ENCODE assay signal across 35 cellular contexts in the genomic region with DNA sequence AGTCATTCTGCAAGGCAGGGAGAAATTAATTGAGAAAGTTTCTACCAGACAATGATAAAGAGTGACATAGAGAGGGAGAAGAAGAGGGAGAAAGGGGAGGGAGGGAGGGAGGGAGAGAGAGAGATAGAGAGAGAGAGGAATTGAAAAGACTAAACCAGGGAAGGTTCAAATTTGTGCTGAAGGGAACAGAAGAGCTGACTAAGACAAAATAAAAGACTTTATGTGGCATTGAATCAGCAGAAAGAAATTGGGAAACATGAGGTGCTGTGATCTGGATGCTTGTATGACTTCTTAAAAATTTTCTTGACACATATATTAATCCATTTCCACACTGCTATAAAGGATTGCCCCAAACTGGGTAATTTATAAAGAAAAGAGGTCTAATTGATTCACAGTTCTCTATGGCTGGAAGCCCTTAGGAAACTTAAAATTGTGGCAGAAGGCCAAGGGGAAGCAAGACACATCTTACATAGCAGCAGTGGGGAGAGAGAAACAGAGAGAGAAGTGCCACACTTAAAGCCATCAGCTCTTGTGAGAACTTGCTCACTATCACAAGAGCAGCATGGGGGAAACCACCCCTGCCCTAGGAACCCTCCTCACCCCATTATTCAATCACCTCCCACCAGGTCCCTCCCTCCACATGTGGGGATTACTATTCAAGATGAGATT. TPM values are rescaled to one million over a fixed set of nuclear protein-coding genes. Genes with fewer than 3 reads are reported as not detected.
DNase-seq lines count a peak whose midpoint lies in the region; FAIRE-seq and TF ChIP-seq lines count a peak whose summit lies in the region.
"Had no signal": no experiment of that assay in that cellular context is flagged by ENCODE, and none has a peak within 500 bp of the region (broad histone marks: within the 10 kb centered on the region; RNA-seq: fewer than 3 reads in every experiment).

No MANE protein-coding gene starts in this region.

- H3K27me3 ChIP-seq in astrocyte (ENCODE audit: insufficient read depth, low read length) = no peaks in the 10 kb centered on the region
- H3K27me3 ChIP-seq: BE2C, MG63, ovary, testis had no signal

- H3K27ac ChIP-seq in astrocyte (ENCODE audit: low read depth, low read length) = no peak overlapping the region
- H3K27ac ChIP-seq: GM23248, ovary, testis had no signal

- DNase-seq in AML-193 (lab: John Stamatoyannopoulos, UW) = peak; percentile 61 to 68
- peak; percentile 39 to 48 for DNase-seq in Kasumi-1 (lab: John Stamatoyannopoulos, UW)
- DNase-seq in astrocyte (ENCODE audit: low read depth) = no peak
- peak; percentile 34 for DNase-seq in medulla oblongata (ENCODE audit: extremely low spot score)
- DNase-seq in T1000 (lab: John Stamatoyannopoulos, UW) = no peak
- DNase-seq in effector CD4-positive, alpha-beta T cell = no peak
- no peak for DNase-seq in DMS114 treated with DMSO at 0.1 percent for 48 hours (lab: John Stamatoyannopoulos, UW; ENCODE audit: unreplicated experiment)
- DNase-seq: activated CD4-positive, alpha-beta T cell treated with anti-CD3 and anti-CD28 coated beads, Interleukin-2, amount 10 ng/mL, durations not matched to agents 7 days and 5 days; activated effector memory CD4-positive, alpha-beta T cell treated with anti-CD3 and anti-CD28 coated beads, Interleukin-2, amount 50 U/mL, for 16 hours; activated T-cell treated with anti-CD3 and anti-CD28 coated beads, Interleukin-2, amount 50 U/mL, for 1 hour; BE2C; hippocampal formation; MG63; NCI-H1417 treated with DMSO at 0.1 percent for 48 hours; NCI-H2029 treated with DMSO at 0.1 percent for 48 hours; NCI-H524 treated with DMSO at 0.1 percent for 48 hours; nephron progenitor cell; NK-92 treated with Interleukin-12 subunit alpha and Interleukin-12 subunit beta, amount 100 ng/mL, for 24 hours; ovary; SHP77 treated with DMSO at 0.1 percent for 48 hours; stimulated activated CD4-positive, alpha-beta T cell treated with anti-CD3 and anti-CD28 coated beads, Interleukin-1b, Interleukin-23, amount 100 ng/mL, for 48 hours; stimulated activated CD8-positive, alpha-beta memory T cell treated with anti-CD3 and anti-CD28 coated beads, Interleukin-4, amount 100 ng/mL, for 48 hours; T-helper 9 cell; testis had no signal

- no peak overlapping the region for H3K9ac ChIP-seq in astrocyte (ENCODE audit: low read length)
- H3K9ac ChIP-seq: GM23248 had no signal

- peaks cover 13% of the 10 kb centered on the region for H3K4me1 Mint-ChIP-seq in astrocyte (ENCODE audit: low read depth, unreplicated experiment)
- H3K4me1 Mint-ChIP-seq: activated CD4-positive, alpha-beta T cell treated with anti-CD3 and anti-CD28 coated beads, Interleukin-2, amount 10 ng/mL, durations not matched to agents 7 days and 5 days; nephron progenitor cell had no signal

- FAIRE-seq in astrocyte (lab: Jason Lieb, UNC) = no peak
- FAIRE-seq: bronchial epithelial cell, endothelial cell of umbilical vein had no signal

- H3K79me2 ChIP-seq in astrocyte (ENCODE audit: insufficient read depth, low read length) = no peaks in the 10 kb centered on the region

- H3K27me3 Mint-ChIP-seq in astrocyte (ENCODE audit: low read depth, unreplicated experiment) = no peaks in the 10 kb centered on the region
- H3K27me3 Mint-ChIP-seq: activated CD4-positive, alpha-beta T cell treated with anti-CD3 and anti-CD28 coated beads, Interleukin-2, amount 10 ng/mL, durations not matched to agents 7 days and 5 days; activated naive CD8-positive, alpha-beta T cell; stimulated activated naive CD8-positive, alpha-beta T cell treated with anti-CD3 and anti-CD28 coated beads, Interleukin-15, Interleukin-2, amounts not matched to agents 100 ng/mL and 50 ng/mL, for 24 hours had no signal

- no peaks in the 10 kb centered on the region for H4K20me1 ChIP-seq in astrocyte (ENCODE audit: insufficient read depth, low read length)

- H3K4me3 ChIP-seq in astrocyte (ENCODE audit: insufficient read depth, low read depth, low read length) = no peak overlapping the region
- H3K4me3 ChIP-seq: GM23248, MG63, ovary, smooth muscle cell, testis had no signal

- no peak overlapping the region for H3K4me3 Mint-ChIP-seq in astrocyte (ENCODE audit: unreplicated experiment)
- H3K4me3 Mint-ChIP-seq: activated CD4-positive, alpha-beta T cell treated with anti-CD3 and anti-CD28 coated beads, Interleukin-2, amount 10 ng/mL, durations not matched to agents 7 days and 5 days; activated naive CD8-positive, alpha-beta T cell; nephron progenitor cell; stimulated activated naive CD8-positive, alpha-beta T cell treated with anti-CD3 and anti-CD28 coated beads, Interleukin-15, Interleukin-2, amounts not matched to agents 100 ng/mL and 50 ng/mL, for 24 hours; WTC11 had no signal

- H3K4me1 ChIP-seq in astrocyte (ENCODE audit: insufficient read depth, low read length) = no peaks in the 10 kb centered on the region
- H3K4me1 ChIP-seq: BE2C, testis had no signal

- H3K9me3 Mint-ChIP-seq in astrocyte (ENCODE audit: unreplicated experiment) = peaks cover 9% of the 10 kb centered on the region
- H3K9me3 Mint-ChIP-seq: activated CD4-positive, alpha-beta T cell treated with anti-CD3 and anti-CD28 coated beads, Interleukin-2, amount 10 ng/mL, durations not matched to agents 7 days and 5 days had no signal

- no peak for TF ChIP-seq CTCF in astrocyte (IDR thresholded peaks at IDR 0.05; ENCODE audit: insufficient read depth, low read depth, low read length)

- no peak overlapping the region for H3K4me2 ChIP-seq in astrocyte (ENCODE audit: low read length)
- H3K4me2 ChIP-seq: smooth muscle cell had no signal

- peaks cover 3% of the 10 kb centered on the region for H3K9me3 ChIP-seq in astrocyte (ENCODE audit: insufficient read depth, low read depth, low read length)
- H3K9me3 ChIP-seq: BE2C, ovary, testis had no signal

- H3K27ac Mint-ChIP-seq in astrocyte (ENCODE audit: unreplicated experiment) = peak overlapping the region; percentile 26
- H3K27ac Mint-ChIP-seq: activated CD4-positive, alpha-beta T cell treated with anti-CD3 and anti-CD28 coated beads, Interleukin-2, amount 10 ng/mL, durations not matched to agents 7 days and 5 days; activated naive CD8-positive, alpha-beta T cell; nephron progenitor cell; stimulated activated naive CD8-positive, alpha-beta T cell treated with anti-CD3 and anti-CD28 coated beads, Interleukin-15, Interleukin-2, amounts not matched to agents 100 ng/mL and 50 ng/mL, for 24 hours; WTC11 had no signal

- H3K36me3 Mint-ChIP-seq in astrocyte (ENCODE audit: low read depth, unreplicated experiment) = no peaks in the 10 kb centered on the region
- H3K36me3 Mint-ChIP-seq: activated naive CD8-positive, alpha-beta T cell had no signal

- H2AFZ ChIP-seq in astrocyte (ENCODE audit: low read depth, low read length) = no peak overlapping the region
- H2AFZ ChIP-seq: GM23248 had no signal

- no peaks in the 10 kb centered on the region for H3K36me3 ChIP-seq in astrocyte (ENCODE audit: insufficient read depth, low read length)
- H3K36me3 ChIP-seq: BE2C, MG63, ovary had no signal

RNA-seq across cellular contexts. Expression of a gene that starts 13.5 kb away (rescaled TPM):
- total RNA-seq in astrocyte = 16.7 and 18.5 TPM in 2 replicates
- total RNA-seq: activated CD4-positive, alpha-beta T cell treated with anti-CD3 and anti-CD28 coated beads, Interleukin-2, amount 10 ng/mL, durations not matched to agents 7 days and 5 days; bronchial epithelial cell; G401 had no signal

RNA-seq across cellular contexts. Expression of a gene that starts 30.1 kb away (rescaled TPM):
- total RNA-seq in astrocyte = not detected in 2 replicates
- total RNA-seq: A673; activated CD4-positive, alpha-beta T cell treated with anti-CD3 and anti-CD28 coated beads, Interleukin-2, amount 10 ng/mL, durations not matched to agents 7 days and 5 days; endothelial cell of umbilical vein; G401; lung microvascular endothelial cell; ovary; smooth muscle cell; testis; urinary bladder; WTC11 had no signal

RNA-seq across cellular contexts. Expression of a gene that starts 46.2 kb away (rescaled TPM):
- 8.5 and 11.4 TPM in 2 replicates for total RNA-seq in astrocyte
- total RNA-seq: activated CD4-positive, alpha-beta T cell treated with anti-CD3 and anti-CD28 coated beads, Interleukin-2, amount 10 ng/mL, durations not matched to agents 7 days and 5 days; G401 had no signal

Comparison
In these comparisons a context has a peak if more than half of its experiments do, and no peak if none do; other contexts are left out.
1. DNase-seq: peak in AML-193 (2 of 2), Kasumi-1 (2 of 2) and medulla oblongata (single experiment); none in astrocyte (single experiment), T1000 (single experiment), effector CD4-positive, alpha-beta T cell (single experiment) and DMS114 treated with DMSO at 0.1 percent for 48 hours (single experiment).